8 cellular contexts compared by ENCODE assay signal in genomic region chr6:14211596-14211961, GRCh38.
DNase-seq lines count a peak whose midpoint lies in the region; ATAC-seq and TF ChIP-seq lines count a peak whose summit lies in the region.

No MANE protein-coding gene starts in this region.

- peaks cover 3% of the 10 kb centered on the region for H3K27me3 Mint-ChIP-seq in T-helper 1 cell treated with Interleukin-12 subunit alpha and Interleukin-12 subunit beta and Interleukin-4 antibody, amounts not matched to agents 30 μg/mL and 1 μg/mL, for 36 hours (ENCODE audit: low read depth)
- peaks cover 19% of the 10 kb centered on the region for H3K27me3 Mint-ChIP-seq in mesothelial cell of epicardium (ENCODE audit: low read depth)

- H3K9ac ChIP-seq in endocrine pancreas (ENCODE audit: control insufficient read depth, insufficient read depth, low read length): peak overlapping the region; percentile 13

- H3K27ac ChIP-seq in tibial nerve: peak overlapping the region in 3 of 4 donors; percentile 66 to 90 (median 71)

- H3K4me1 Mint-ChIP-seq in T-helper 1 cell treated with Interleukin-12 subunit alpha and Interleukin-12 subunit beta and Interleukin-4 antibody, amounts not matched to agents 30 μg/mL and 1 μg/mL, for 36 hours (ENCODE audit: low read depth): peaks cover 8% of the 10 kb centered on the region
- H3K4me1 Mint-ChIP-seq in mesothelial cell of epicardium: peaks cover 28% of the 10 kb centered on the region

- H3K27ac Mint-ChIP-seq in T-helper 1 cell treated with Interleukin-12 subunit alpha and Interleukin-12 subunit beta and Interleukin-4 antibody, amounts not matched to agents 30 μg/mL and 1 μg/mL, for 36 hours: no peak overlapping the region
- H3K27ac Mint-ChIP-seq in mesothelial cell of epicardium: peak overlapping the region; percentile 79

- H3K36me3 Mint-ChIP-seq in T-helper 1 cell treated with Interleukin-12 subunit alpha and Interleukin-12 subunit beta and Interleukin-4 antibody, amounts not matched to agents 30 μg/mL and 1 μg/mL, for 36 hours (ENCODE audit: low read depth): no peaks in the 10 kb centered on the region
- H3K36me3 Mint-ChIP-seq in mesothelial cell of epicardium: no peaks in the 10 kb centered on the region

- TF ChIP-seq POLR2A in tibial nerve (IDR thresholded peaks at IDR 0.05): no peak

- H3K4me3 ChIP-seq in GM08714 (ENCODE audit: low read length): peak overlapping the region; percentile 62; the same call in 1 of the 2 replicates
- H3K4me3 ChIP-seq in endocrine pancreas (ENCODE audit: control insufficient read depth, insufficient read depth, low read length): peak overlapping the region; percentile 40
- H3K4me3 ChIP-seq in tibial nerve: peak overlapping the region; percentile 50 to 82 (median 60)

- no peaks in the 10 kb centered on the region for H3K9me3 ChIP-seq in endocrine pancreas (ENCODE audit: control insufficient read depth, low read length)
- no peaks in the 10 kb centered on the region for H3K9me3 ChIP-seq in tibial nerve

- no peaks in the 10 kb centered on the region for H3K27me3 ChIP-seq in endocrine pancreas (ENCODE audit: control insufficient read depth, insufficient read depth, low read length)
- H3K27me3 ChIP-seq in tibial nerve: no peaks in the 10 kb centered on the region

- DNase-seq in mesothelial cell of epicardium (ENCODE audit: low spot score in 2 of 2, unreplicated experiment in 2 of 2) (peak in 1 of 2 experiments; percentile 59), tibial nerve (ENCODE audit: low spot score in 2 of 2) (peak in 1 of 2 donors; percentile 32), NCI-H2029 (lab: John Stamatoyannopoulos, UW) (no peak), DMS153 (lab: John Stamatoyannopoulos, UW) (no peak)

- H3K9me3 Mint-ChIP-seq in T-helper 1 cell treated with Interleukin-12 subunit alpha and Interleukin-12 subunit beta and Interleukin-4 antibody, amounts not matched to agents 30 μg/mL and 1 μg/mL, for 36 hours: no peaks in the 10 kb centered on the region
- H3K9me3 Mint-ChIP-seq in mesothelial cell of epicardium: no peaks in the 10 kb centered on the region

- H3K36me3 ChIP-seq in endocrine pancreas (ENCODE audit: control insufficient read depth, insufficient read depth, low read length) (no peaks in the 10 kb centered on the region), tibial nerve (no peaks in the 10 kb centered on the region)

- WGBS in tibial nerve, 2 donors: 11 to 12% methylated on average over 16 to 19 of the region's 19 CpGs

- TF ChIP-seq CTCF in mesothelial cell of epicardium (IDR thresholded peaks at IDR 0.05; ENCODE audit: unreplicated experiment) (no peak), tibial nerve (IDR thresholded peaks at IDR 0.05) (no peak)

- peak; percentile 21 for ATAC-seq in HG02938 (IDR thresholded peaks at IDR 0.05; ENCODE audit: unreplicated experiment)

- TF ChIP-seq EP300 in tibial nerve (IDR thresholded peaks at IDR 0.05): no peak

- H3K4me1 ChIP-seq in endocrine pancreas (ENCODE audit: control insufficient read depth, insufficient read depth, low read length) (no peaks in the 10 kb centered on the region), tibial nerve (peaks cover 4 to 17% (median 9%) of the 10 kb centered on the region in 4 donors)

- peak overlapping the region; percentile 80 for H3K4me3 Mint-ChIP-seq in T-helper 1 cell treated with Interleukin-12 subunit alpha and Interleukin-12 subunit beta and Interleukin-4 antibody, amounts not matched to agents 30 μg/mL and 1 μg/mL, for 36 hours
- H3K4me3 Mint-ChIP-seq in mesothelial cell of epicardium: peak overlapping the region; percentile 72
